14 cellular contexts compared by ENCODE assay signal in genomic region chr22:16932577-16932976, GRCh38.
DNase-seq lines count a peak whose midpoint lies in the region; FAIRE-seq and TF ChIP-seq lines count a peak whose summit lies in the region.
"Had no signal": no experiment of that assay in that cellular context is flagged by ENCODE, and none has a peak within 500 bp of the region (broad histone marks: within the 10 kb centered on the region; RNA-seq: fewer than 3 reads in every experiment).

No MANE protein-coding gene starts in this region.

- no peaks in the 10 kb centered on the region for H4K20me1 ChIP-seq in H1 (replicated peaks in 1 of 2; ENCODE audit: control insufficient read depth in 1 of 2, insufficient read depth in 2 of 2, low read length in 2 of 2)

- H3K23ac ChIP-seq in H1 (ENCODE audit: insufficient read length) = no peak overlapping the region

- TF ChIP-seq RAD21 in H1 (IDR thresholded peaks at IDR 0.05 in 1 of 2, conservative IDR thresholded peaks at IDR 0.05 in 1 of 2; ENCODE audit: low read depth in 2 of 2, low read length in 2 of 2) = peak; percentile 45 to 64

- no peak for TF ChIP-seq POLR2A in H1 (IDR thresholded peaks at IDR 0.05; ENCODE audit: control extremely low read depth in 1 of 2, low read depth in 2 of 2, low read length in 2 of 2)

- no peak overlapping the region for H3K14ac ChIP-seq in H1 (ENCODE audit: insufficient read length)

- CTCF ChIA-PET in H1 (lab: Charles Lee; ENCODE audit: partially characterized antibody) (interaction anchor here (1.0 to 3.3 kb wide), 3 partner anchors 15 to 126 kb away, joined by 3 to 16 read pairs (median 4); no protein-coding TSS in a partner anchor), RWPE1 (lab: Yijun Ruan, JAX) (interaction anchor here (1.9 kb wide), 1 partner anchor 126 kb away, joined by 5 read pairs; no protein-coding TSS in a partner anchor)

- 74% methylated on average over 3 of the region's 3 CpGs; no CpG with 5 or more reads in 1 of the 2 experiments for WGBS in H1 (ENCODE audit: extremely low coverage in 1 of 2, insufficient coverage in 1 of 2, insufficient read length in 1 of 2, insufficient replicate concordance in 2 of 2, low coverage in 1 of 2, low lambda C conversion rate in 2 of 2, missing lambda C conversion rate in 1 of 2), 2 experiments

- no peak overlapping the region for H2BK120ac ChIP-seq in H1 (replicated peaks; ENCODE audit: low read depth, low read length)

- DNase-seq in AG20443 (ENCODE audit: low spot score) (peak; percentile 35), EH (ENCODE audit: low read depth) (peak; percentile 0), NCI-H2029 (lab: John Stamatoyannopoulos, UW) (peak; percentile 6), H1 (ENCODE audit: low read depth in 1 of 2, low spot score in 2 of 2) (no peak), RWPE1 (ENCODE audit: low spot score) (no peak), kidney (no peak), putamen (ENCODE audit: low spot score) (no peak)
- no peak for DNase-seq in stimulated activated naive CD4-positive, alpha-beta T cell (lab: John Stamatoyannopoulos, UW)
- DNase-seq: activated naive CD4-positive, alpha-beta T cell treated with anti-CD3 and anti-CD28 coated beads, Interleukin-2, amount 50 U/mL, for 16 hours; CD4-positive, alpha-beta T cell; Peyer's patch; small intestine had no signal

- H3K27ac ChIP-seq in H1 (ENCODE audit: low read depth, low read length) (no peak overlapping the region), RWPE1 (no peak overlapping the region), kidney (ENCODE audit: low read depth in 2 of 2, low read length in 2 of 2) (no peak overlapping the region)
- H3K27ac ChIP-seq: Peyer's patch had no signal

- H2BK15ac ChIP-seq in H1 (ENCODE audit: low read length) = no peak overlapping the region

- no peak overlapping the region for H4K5ac ChIP-seq in H1 (ENCODE audit: insufficient read length, low read depth, low read length)

- H3K4ac ChIP-seq in H1 (replicated peaks; ENCODE audit: insufficient read length, low read depth, low read length) = no peak overlapping the region

- H3K4me3 ChIP-seq in H1 (ENCODE audit: extremely low read depth in 1 of 4, insufficient read depth in 2 of 4, low read depth in 3 of 4, low read length in 4 of 4) (no peak overlapping the region), kidney (ENCODE audit: low read length in 2 of 2) (no peak overlapping the region)
- H3K4me3 ChIP-seq: Peyer's patch had no signal

- no peak overlapping the region for H2AFZ ChIP-seq in H1 (ENCODE audit: low read length)

- H2AK5ac ChIP-seq in H1 (ENCODE audit: low read depth, low read length) = no peak overlapping the region

- TF ChIP-seq EP300 in H1 (IDR thresholded peaks at IDR 0.05; ENCODE audit: borderline replicate concordance in 1 of 2, low read depth in 2 of 2, low read length in 2 of 2) = no peak

- H3K36me3 ChIP-seq in H1 (ENCODE audit: control insufficient read depth in 2 of 4, insufficient read depth in 4 of 4, low read length in 3 of 4) (no peaks in the 10 kb centered on the region), kidney (ENCODE audit: control insufficient read depth in 1 of 2, insufficient read depth in 2 of 2, low read length in 2 of 2) (no peaks in the 10 kb centered on the region)
- H3K36me3 ChIP-seq: Peyer's patch had no signal

- FAIRE-seq in H1 (lab: Jason Lieb, UNC) (no peak), kidney (lab: Jason Lieb, UNC) (no peak)
- FAIRE-seq: bronchial epithelial cell, endothelial cell of umbilical vein, small intestine had no signal

- POLR2A ChIA-PET in H1 (lab: Charles Lee; ENCODE audit: partially characterized antibody) = no interaction called here
- POLR2A ChIA-PET in RWPE1 (lab: Yijun Ruan, JAX; ENCODE audit: low non-redundant PET) = no interaction called here

- intact Hi-C loops in kidney (cut with DNase I) = no loop called here

- TF ChIP-seq CTCF in H1 (IDR thresholded peaks at IDR 0.05; ENCODE audit: control extremely low read depth in 1 of 3, insufficient read depth in 1 of 3, low read depth in 1 of 3, low read length in 3 of 3) (peak; percentile 20 to 23 (median 23); a peak in 3 of 4 replicates), RWPE1 (conservative IDR thresholded peaks at IDR 0.05; ENCODE audit: low read depth) (no peak), kidney (IDR thresholded peaks at IDR 0.05; ENCODE audit: borderline replicate concordance, extremely low read depth, insufficient read depth) (no peak)

- H3K4me1 ChIP-seq in H1 (replicated peaks in 1 of 4; ENCODE audit: control insufficient read depth in 3 of 4, insufficient read depth in 4 of 4, low read length in 3 of 4) (no peaks in the 10 kb centered on the region; a peak in 2 of 7 replicates), kidney (ENCODE audit: control insufficient read depth in 1 of 2, insufficient read depth in 1 of 2, low read depth in 1 of 2, low read length in 2 of 2) (no peaks in the 10 kb centered on the region)
- H3K4me1 ChIP-seq: Peyer's patch had no signal

- no peak overlapping the region for H4K91ac ChIP-seq in H1 (replicated peaks; ENCODE audit: insufficient read length, low read length)

- no peak overlapping the region for H3K18ac ChIP-seq in H1 (ENCODE audit: extremely low read depth, low read length)

- H3K9ac ChIP-seq in H1 (replicated peaks in 1 of 4; ENCODE audit: extremely low read depth in 1 of 4, low read depth in 3 of 4, low read length in 3 of 4) = no peak overlapping the region
- H3K9ac ChIP-seq in kidney (ENCODE audit: low read length in 2 of 2) = no peak overlapping the region

- H3K56ac ChIP-seq in H1 (replicated peaks; ENCODE audit: insufficient read length, low read depth, low read length) = no peak overlapping the region

- no peak overlapping the region for H4K8ac ChIP-seq in H1 (ENCODE audit: extremely low read depth, insufficient read depth, low read length)

- no peak overlapping the region for H3K4me2 ChIP-seq in H1 (ENCODE audit: insufficient read depth in 1 of 2, low read depth in 2 of 2, low read length in 2 of 2)

- H3K27me3 ChIP-seq in H1 (replicated peaks in 1 of 4; ENCODE audit: control insufficient read depth in 3 of 4, extremely low read depth in 1 of 4, insufficient read depth in 3 of 4, low read length in 3 of 4) = no peaks in the 10 kb centered on the region; a peak in 1 of 7 replicates
- H3K27me3 ChIP-seq: Peyer's patch had no signal

- no peaks in the 10 kb centered on the region for H3K23me2 ChIP-seq in H1 (ENCODE audit: low read depth, low read length)

- H3K9me3 ChIP-seq in H1 (ENCODE audit: insufficient read depth in 2 of 2, low read depth in 1 of 2, low read length in 1 of 2) (peaks cover 0 to 9% of the 10 kb centered on the region in 2 experiments; a peak in 1 of 4 replicates), kidney (ENCODE audit: control insufficient read depth in 1 of 2, low read length in 2 of 2) (no peaks in the 10 kb centered on the region)
- H3K9me3 ChIP-seq: Peyer's patch had no signal

- no peak overlapping the region for H2BK12ac ChIP-seq in H1 (ENCODE audit: low read depth, low read length)

- H3K79me1 ChIP-seq in H1 (ENCODE audit: low read depth, low read length) = no peaks in the 10 kb centered on the region

- H2BK20ac ChIP-seq in H1 (ENCODE audit: low read length) = no peak overlapping the region

- H2BK5ac ChIP-seq in H1 (ENCODE audit: low read depth, low read length) = no peak overlapping the region

- no peaks in the 10 kb centered on the region for H3K79me2 ChIP-seq in H1 (ENCODE audit: control insufficient read depth in 1 of 2, insufficient read depth in 2 of 2, low read length in 2 of 2)

TF ChIP-seq in H1, 55 proteins besides CTCF, POLR2A, EP300 and RAD21:
- TF ChIP-seq CHD1 (IDR thresholded peaks at IDR 0.05; ENCODE audit: low read depth, low read length) (no peak), EZH2 (IDR thresholded peaks at IDR 0.05; ENCODE audit: low read depth, low read length, severe bottlenecking) (no peak), SUZ12 (IDR thresholded peaks at IDR 0.05; ENCODE audit: low read length) (no peak), GABPA (IDR thresholded peaks at IDR 0.05; ENCODE audit: borderline replicate concordance, insufficient read depth, low read length) (no peak), BRCA1 (IDR thresholded peaks at IDR 0.05; ENCODE audit: low read depth, low read length) (no peak), RXRA (IDR thresholded peaks at IDR 0.05; ENCODE audit: insufficient read depth, low read depth, low read length) (no peak)

Comparison
In these comparisons a context has a peak if more than half of its experiments do, and no peak if none do; other contexts are left out.
1. DNase-seq: peak in AG20443 (single experiment), EH (single experiment) and NCI-H2029 (single experiment); none in H1 (0 of 2), stimulated activated naive CD4-positive, alpha-beta T cell (0 of 6), RWPE1 (single experiment), kidney (single experiment) and putamen (single experiment).
2. CTCF ChIP-seq: peak in H1 (3 of 3); none in RWPE1 (single experiment) and kidney (single experiment).